ENCODE assay signal across 8 cellular contexts in the genomic region with DNA sequence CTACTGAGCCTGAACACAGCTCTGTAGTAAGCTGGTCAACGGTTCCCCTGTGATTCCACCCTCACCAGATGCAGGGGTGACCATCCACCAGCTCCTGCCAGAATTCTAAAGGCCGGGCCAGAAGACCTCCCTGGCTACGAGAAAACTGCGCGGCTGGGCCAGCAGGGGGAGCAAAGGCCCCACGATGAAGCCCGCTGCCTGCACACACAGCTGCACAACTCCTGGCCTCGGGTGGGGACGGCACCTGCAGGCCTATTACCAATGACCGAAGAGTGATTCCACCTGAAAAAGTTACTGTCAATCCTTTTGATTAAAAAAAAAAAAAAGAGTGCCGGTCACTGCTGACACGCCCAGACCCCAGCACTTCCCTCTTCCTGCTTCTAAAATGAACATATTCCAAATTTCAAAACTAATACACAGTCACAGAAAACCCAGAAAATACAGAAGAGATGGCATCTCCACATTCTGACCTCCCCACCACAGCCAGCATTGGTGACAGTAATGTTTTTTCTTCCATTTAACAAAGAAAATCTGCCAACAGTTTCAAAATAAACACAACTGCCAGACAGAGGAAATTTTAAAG. TPM values are rescaled to one million over a fixed set of nuclear protein-coding genes. Genes with fewer than 3 reads are reported as not detected.
A peak's percentile ranks its signal among the peaks of the same experiment; 100 is the strongest.
DNase-seq lines count a peak whose midpoint lies in the region; ATAC-seq and TF ChIP-seq lines count a peak whose summit lies in the region.

No MANE protein-coding gene starts in this region.

- peaks cover 3% of the 10 kb centered on the region for H3K4me1 Mint-ChIP-seq in activated naive CD4-positive, alpha-beta T cell treated with anti-CD3 and anti-CD28 coated beads, Interleukin-2, amount 10 ng/mL, durations not matched to agents 7 days and 5 days

- ATAC-seq in HG03521 (IDR thresholded peaks at IDR 0.05; ENCODE audit: unreplicated experiment) (peak; percentile 59), Right ventricle myocardium inferior (peak; percentile 75)

- TF ChIP-seq CTCF in prostate gland (IDR thresholded peaks at IDR 0.05) = peak; percentile 43 to 84 (median 78)
- peak; percentile 69 to 79 (median 74) for TF ChIP-seq CTCF in uterus (IDR thresholded peaks at IDR 0.05)

- TF ChIP-seq POLR2A in prostate gland (IDR thresholded peaks at IDR 0.05) = no peak
- TF ChIP-seq POLR2A in uterus (IDR thresholded peaks at IDR 0.05) = no peak

- peaks cover 0 to 5% of the 10 kb centered on the region in 2 donors for H3K36me3 ChIP-seq in prostate gland
- H3K36me3 ChIP-seq in uterus = no peaks in the 10 kb centered on the region

- no peaks in the 10 kb centered on the region for H3K9me3 Mint-ChIP-seq in activated naive CD4-positive, alpha-beta T cell treated with anti-CD3 and anti-CD28 coated beads, Interleukin-2, amount 10 ng/mL, durations not matched to agents 7 days and 5 days

- CTCF ChIA-PET in activated naive CD4-positive, alpha-beta T cell treated with anti-CD3 and anti-CD28 coated beads, Interleukin-2, amount 10 ng/mL, durations not matched to agents 7 days and 5 days (lab: Charles Lee) = interaction anchor here (0.7 to 3.4 kb wide), 29 partner anchors 9 to 533 kb away, joined by 3 to 48 read pairs (median 4); no protein-coding TSS in a partner anchor

- H3K27ac ChIP-seq in prostate gland (peak overlapping the region in 1 of 2 donors; percentile 7), uterus (no peak overlapping the region)

- 19% methylated on average over 12 of the region's 12 CpGs for WGBS in prostate gland

- intact Hi-C loops in Right ventricle myocardium inferior (cut with DNase I) (loop anchor here (1.0 kb wide), 1 partner anchor 301 kb away; no protein-coding TSS in a partner anchor), prostate gland (cut with DNase I) (loop anchor here (2.0 to 5.0 kb wide), 3 partner anchors 141 to 300 kb away; partner anchors contain the start of gene ZBTB21), uterus (cut with DNase I; ENCODE audit: low total_unique reads) (no loop called here)

- H3K9me3 ChIP-seq in prostate gland = no peaks in the 10 kb centered on the region
- no peaks in the 10 kb centered on the region for H3K9me3 ChIP-seq in uterus

- H3K27ac Mint-ChIP-seq in activated naive CD4-positive, alpha-beta T cell treated with anti-CD3 and anti-CD28 coated beads, Interleukin-2, amount 10 ng/mL, durations not matched to agents 7 days and 5 days = no peak overlapping the region

- peaks cover 5% of the 10 kb centered on the region for H3K36me3 Mint-ChIP-seq in activated naive CD4-positive, alpha-beta T cell treated with anti-CD3 and anti-CD28 coated beads, Interleukin-2, amount 10 ng/mL, durations not matched to agents 7 days and 5 days

- DNase-seq in NCI-H146 (lab: John Stamatoyannopoulos, UW) = peak; percentile 24
- DNase-seq in NCI-H146 treated with DMSO at 0.1 percent for 48 hours (lab: John Stamatoyannopoulos, UW; ENCODE audit: unreplicated experiment) = no peak
- peak; percentile 23 for DNase-seq in SK-N-DZ (ENCODE audit: low spot score)
- DNase-seq in activated naive CD4-positive, alpha-beta T cell treated with anti-CD3 and anti-CD28 coated beads, Interleukin-2, amount 10 ng/mL, durations not matched to agents 7 days and 5 days = peak; percentile 71
- DNase-seq in Right ventricle myocardium inferior (ENCODE audit: missing footprints) = no peak
- peak; percentile 55 for DNase-seq in prostate gland (ENCODE audit: low spot score)
- DNase-seq in uterus = peak; percentile 45 to 49

- no peak overlapping the region for H3K4me3 ChIP-seq in prostate gland
- H3K4me3 ChIP-seq in uterus = no peak overlapping the region

- no peaks in the 10 kb centered on the region for H3K27me3 Mint-ChIP-seq in activated naive CD4-positive, alpha-beta T cell treated with anti-CD3 and anti-CD28 coated beads, Interleukin-2, amount 10 ng/mL, durations not matched to agents 7 days and 5 days

- H3K4me3 Mint-ChIP-seq in activated naive CD4-positive, alpha-beta T cell treated with anti-CD3 and anti-CD28 coated beads, Interleukin-2, amount 10 ng/mL, durations not matched to agents 7 days and 5 days = no peak overlapping the region

- H3K4me1 ChIP-seq in prostate gland (replicated peaks) (no peaks in the 10 kb centered on the region), uterus (no peaks in the 10 kb centered on the region)

- H3K27me3 ChIP-seq in prostate gland (replicated peaks; ENCODE audit: insufficient read depth) = no peaks in the 10 kb centered on the region
- H3K27me3 ChIP-seq in uterus = no peaks in the 10 kb centered on the region

RNA-seq across cellular contexts. Expression of gene RIPK4, which starts 49.8 kb away (rescaled TPM):
- not detected in 2 replicates for polyA plus RNA-seq in SK-N-DZ (2014; cell fraction: cytosol; rRNA removed)
- not detected in 2 replicates for polyA plus RNA-seq in SK-N-DZ (2014; cell fraction: nucleus; rRNA removed)
- total RNA-seq in Right ventricle myocardium inferior = 0.08 TPM
- total RNA-seq in prostate gland = 10 to 100 TPM; 26.9 to 52.6 TPM
- 1 to 10 TPM in 1 of 4 donors, under 1 TPM in 1, not detected in 2; 0.29 to 9.7 TPM for total RNA-seq in uterus

Comparison
In these comparisons a context has a peak if more than half of its experiments do, and no peak if none do; other contexts are left out.
1. DNase-seq: peak in NCI-H146 (single experiment), SK-N-DZ (single experiment), activated naive CD4-positive, alpha-beta T cell treated with anti-CD3 and anti-CD28 coated beads, Interleukin-2, amount 10 ng/mL, durations not matched to agents 7 days and 5 days (single experiment), prostate gland (single experiment) and uterus (2 of 2); none in NCI-H146 treated with DMSO at 0.1 percent for 48 hours (single experiment) and Right ventricle myocardium inferior (single experiment).